In the genomic region with DNA sequence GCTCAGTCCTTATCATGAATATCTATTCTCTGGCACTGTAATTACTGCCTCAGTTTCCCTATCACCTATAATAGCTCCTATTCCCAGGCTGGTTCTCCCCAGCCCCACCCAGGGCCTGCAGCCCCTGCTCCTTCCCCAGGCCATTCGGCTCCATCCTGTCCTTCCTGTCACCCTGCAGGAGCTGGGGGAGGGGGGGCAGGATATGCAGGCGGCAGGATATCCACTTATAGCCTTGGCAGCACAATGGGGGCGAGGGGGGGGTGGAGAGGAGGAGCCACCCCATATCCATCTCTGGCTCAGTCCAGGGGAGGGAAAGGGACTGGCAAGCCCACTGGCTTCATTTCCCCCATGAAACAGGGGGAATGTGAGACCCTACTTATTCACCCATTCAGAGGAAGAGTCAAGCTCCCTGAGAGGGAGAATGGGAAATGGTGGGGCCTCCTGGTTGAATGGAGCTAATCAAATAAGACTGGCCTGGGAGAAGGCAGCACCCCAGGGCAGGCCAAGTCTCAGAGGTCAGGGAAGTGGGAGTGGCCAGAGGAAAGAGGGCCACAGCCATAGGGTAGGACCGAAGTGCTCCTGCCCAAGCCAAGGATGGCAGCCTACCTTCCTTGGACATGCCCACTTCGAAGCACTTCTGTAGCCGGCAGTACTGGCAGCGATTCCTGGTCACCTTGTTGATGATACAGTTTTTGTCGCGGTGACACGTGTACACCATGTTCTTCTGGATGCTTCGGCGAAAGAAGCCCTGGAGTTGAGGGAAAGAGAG, we compare ENCODE assay signal across 15 cellular contexts. TPM values are rescaled to one million over a fixed set of nuclear protein-coding genes. Genes with fewer than 3 reads are reported as not detected.
DNase-seq lines count a peak whose midpoint lies in the region; ATAC-seq and TF ChIP-seq lines count a peak whose summit lies in the region.
"Had no signal": no experiment of that assay in that cellular context is flagged by ENCODE, and none has a peak within 500 bp of the region (broad histone marks: within the 10 kb centered on the region; RNA-seq: fewer than 3 reads in every experiment).

No MANE protein-coding gene starts in this region.

- peak; percentile 45 for DNase-seq in NCI-H82 (lab: John Stamatoyannopoulos, UW)
- DNase-seq in NCI-H82 treated with DMSO at 0.1 percent for 48 hours (lab: John Stamatoyannopoulos, UW; ENCODE audit: unreplicated experiment): no peak
- peak; percentile 84 for DNase-seq in left ventricle myocardium inferior
- no peak for DNase-seq in stomach
- DNase-seq in GM13977 (ENCODE audit: low spot score): no peak
- no peak for DNase-seq in superior temporal gyrus (ENCODE audit: extremely low spot score)
- DNase-seq in KBM-7: no peak
- DNase-seq: 8988T; activated T-cell treated with anti-CD3 and anti-CD28 coated beads, Interleukin-2, amount 50 U/mL, for 48 hours; left colon; NCI-H2227 treated with DMSO at 0.1 percent for 48 hours; PC-3; stimulated activated naive CD4-positive, alpha-beta T cell had no signal

- no peak for TF ChIP-seq EP300 in stomach (IDR thresholded peaks at IDR 0.05)

- in situ Hi-C loops in GM13977 (cut with MboI; ENCODE audit: low pct_unique_long_range_greater_than_20kb, low sequenced_read_pairs, unreplicated experiment) (loop anchor here (5.0 kb wide), 1 partner anchor 72 kb away; no protein-coding TSS in a partner anchor), KBM-7 (cut with MboI; ENCODE audit: low pct_unique_long_range_greater_than_20kb, low sequenced_read_pairs) (no loop called here)

- H3K27ac ChIP-seq in left ventricle myocardium inferior (replicated peaks) (peak overlapping the region; percentile 100), stomach (peak overlapping the region in 3 of 5 donors; percentile 35 to 99 (median 99))

- no peak overlapping the region for H3K4me3 Mint-ChIP-seq in activated T-helper 17 cell treated with anti-CD3 and anti-CD28 coated beads, Interleukin-2, amount 50 U/mL, for 72 hours

- ATAC-seq in activated T-helper 17 cell treated with anti-CD3 and anti-CD28 coated beads, Interleukin-2, amount 50 U/mL, for 72 hours (replicated peaks): no peak
- ATAC-seq: left colon, PC-3 had no signal

- no peaks in the 10 kb centered on the region for H3K9me3 Mint-ChIP-seq in activated T-helper 17 cell treated with anti-CD3 and anti-CD28 coated beads, Interleukin-2, amount 50 U/mL, for 72 hours

- TF ChIP-seq CTCF in left ventricle myocardium inferior (IDR thresholded peaks at IDR 0.05; ENCODE audit: borderline replicate concordance): no peak
- TF ChIP-seq CTCF in stomach (IDR thresholded peaks at IDR 0.05): no peak
- TF ChIP-seq CTCF in GM13977 (IDR thresholded peaks at IDR 0.05; ENCODE audit: extremely low read depth, insufficient read depth, missing control alignments): no peak

- H3K27me3 ChIP-seq in left ventricle myocardium inferior (ENCODE audit: low read depth) (no peaks in the 10 kb centered on the region), stomach (no peaks in the 10 kb centered on the region)

- H3K9me3 ChIP-seq in left ventricle myocardium inferior (replicated peaks): no peaks in the 10 kb centered on the region
- no peaks in the 10 kb centered on the region for H3K9me3 ChIP-seq in stomach

- H3K27ac Mint-ChIP-seq in activated T-helper 17 cell treated with anti-CD3 and anti-CD28 coated beads, Interleukin-2, amount 50 U/mL, for 72 hours: peak overlapping the region; percentile 91

- intact Hi-C loops in left ventricle myocardium inferior (cut with micrococcal nuclease): loop anchor here (5.0 kb wide), 1 partner anchor 72 kb away; no protein-coding TSS in a partner anchor
- intact Hi-C loops in stomach (cut with DNase I; ENCODE audit: low total_unique reads): loop anchor here (10.0 kb wide), 1 partner anchor 70 kb away; no protein-coding TSS in a partner anchor

- H3K36me3 Mint-ChIP-seq in activated T-helper 17 cell treated with anti-CD3 and anti-CD28 coated beads, Interleukin-2, amount 50 U/mL, for 72 hours (ENCODE audit: low read depth): peaks cover 79% of the 10 kb centered on the region

- no peak for TF ChIP-seq POLR2A in stomach (IDR thresholded peaks at IDR 0.05)

- H3K4me3 ChIP-seq in left ventricle myocardium inferior (peak overlapping the region; percentile 56), stomach (no peak overlapping the region)

- no peaks in the 10 kb centered on the region for H3K27me3 Mint-ChIP-seq in activated T-helper 17 cell treated with anti-CD3 and anti-CD28 coated beads, Interleukin-2, amount 50 U/mL, for 72 hours

- peaks cover 49% of the 10 kb centered on the region for H3K4me1 Mint-ChIP-seq in activated T-helper 17 cell treated with anti-CD3 and anti-CD28 coated beads, Interleukin-2, amount 50 U/mL, for 72 hours

- H3K4me1 ChIP-seq in left ventricle myocardium inferior (peaks cover 77% of the 10 kb centered on the region), stomach (peaks cover 40 to 70% (median 59%) of the 10 kb centered on the region in 4 donors)

- 60 to 79% (median 77%) methylated on average over 11 to 12 of the region's 12 CpGs for WGBS in stomach, 5 donors

- peaks cover 47% of the 10 kb centered on the region for H3K36me3 ChIP-seq in left ventricle myocardium inferior
- peaks cover 41 to 58% (median 56%) of the 10 kb centered on the region in 4 donors for H3K36me3 ChIP-seq in stomach

RNA-seq across cellular contexts. Expression of gene ITGB7, which starts 7.8 kb away (rescaled TPM):
- total RNA-seq in activated T-helper 17 cell treated with anti-CD3 and anti-CD28 coated beads, Interleukin-2, amount 50 U/mL, for 72 hours: 100 to 1,000 TPM; 183 to 187 TPM
- total RNA-seq in left ventricle myocardium inferior (1.1 TPM), stomach (10 to 100 TPM in 1 of 5 donors, 1 to 10 TPM in 2, not detected in 2; 4.6 to 29.5 (median 5.7) TPM)
- polyA plus RNA-seq in stomach: 1 to 10 TPM in 2 of 3 donors, under 1 TPM in 1; 0.56 to 3.8 (median 1.7) TPM
- total RNA-seq: cerebellum had no signal

RNA-seq across cellular contexts. Expression of gene RARG, which starts 17.1 kb away (rescaled TPM):
- 10 to 100 TPM; 28.5 to 58.3 TPM for total RNA-seq in activated T-helper 17 cell treated with anti-CD3 and anti-CD28 coated beads, Interleukin-2, amount 50 U/mL, for 72 hours
- 14.9 TPM for total RNA-seq in left ventricle myocardium inferior
- total RNA-seq in stomach: 10 to 100 TPM in 2 of 5 donors, 1 to 10 TPM in 3; 2.0 to 26.5 (median 9.5) TPM
- polyA plus RNA-seq in stomach: 10 to 100 TPM in 1 of 3 donors, 1 to 10 TPM in 2; 4.9 to 37.7 (median 9.6) TPM

RNA-seq across cellular contexts. Expression of gene CSAD, which starts 34.1 kb away (rescaled TPM):
- 10 to 100 TPM; 29.8 to 43.5 TPM for total RNA-seq in activated T-helper 17 cell treated with anti-CD3 and anti-CD28 coated beads, Interleukin-2, amount 50 U/mL, for 72 hours
- 12.2 TPM for total RNA-seq in left ventricle myocardium inferior
- 100 to 1,000 TPM in 2 of 5 donors, 10 to 100 TPM in 3; 30.3 to 334 (median 38.9) TPM for total RNA-seq in stomach
- polyA plus RNA-seq in stomach: 10 to 100 TPM in 1 of 3 donors, 1 to 10 TPM in 2; 4.6 to 52.6 (median 5.7) TPM

RNA-seq across cellular contexts. Expression of gene ZNF740, which starts 34.3 kb away (rescaled TPM):
- 10 to 100 TPM; 41.8 to 42.3 TPM for total RNA-seq in activated T-helper 17 cell treated with anti-CD3 and anti-CD28 coated beads, Interleukin-2, amount 50 U/mL, for 72 hours
- 26.5 TPM for total RNA-seq in left ventricle myocardium inferior
- total RNA-seq in stomach: 10 to 100 TPM in 3 of 5 donors, 1 to 10 TPM in 2; 4.1 to 37.5 (median 10.3) TPM
- polyA plus RNA-seq in stomach: 1 to 10 TPM; 4.0 to 4.9 (median 4.1) TPM

RNA-seq across cellular contexts. Expression of gene ESPL1, which starts 53.2 kb away (rescaled TPM):
- 10 to 100 TPM; 80.1 to 92.1 TPM for total RNA-seq in activated T-helper 17 cell treated with anti-CD3 and anti-CD28 coated beads, Interleukin-2, amount 50 U/mL, for 72 hours
- 0.36 TPM for total RNA-seq in left ventricle myocardium inferior
- total RNA-seq in stomach: 10 to 100 TPM in 1 of 5 donors, 1 to 10 TPM in 4; 3.3 to 43.2 (median 6.6) TPM
- 10 to 100 TPM in 1 of 3 donors, under 1 TPM in 2; 0.15 to 13.1 (median 0.75) TPM for polyA plus RNA-seq in stomach

Comparison
In these comparisons a context has a peak if more than half of its experiments do, and no peak if none do; other contexts are left out.
1. DNase-seq: peak in NCI-H82 (single experiment) and left ventricle myocardium inferior (single experiment); none in NCI-H82 treated with DMSO at 0.1 percent for 48 hours (single experiment), stomach (single experiment), GM13977 (single experiment), superior temporal gyrus (single experiment) and KBM-7 (single experiment).
2. RNA of gene ITGB7, which starts 7.8 kb away (total RNA-seq): 183 to 187 TPM in activated T-helper 17 cell treated with anti-CD3 and anti-CD28 coated beads, Interleukin-2, amount 50 U/mL, for 72 hours; 4.6 to 29.5 TPM in stomach and 1.1 TPM in left ventricle myocardium inferior (single experiment); every median in the first group is over 4 times any median in the second.